18 cellular contexts compared by ENCODE assay signal in the genomic region with DNA sequence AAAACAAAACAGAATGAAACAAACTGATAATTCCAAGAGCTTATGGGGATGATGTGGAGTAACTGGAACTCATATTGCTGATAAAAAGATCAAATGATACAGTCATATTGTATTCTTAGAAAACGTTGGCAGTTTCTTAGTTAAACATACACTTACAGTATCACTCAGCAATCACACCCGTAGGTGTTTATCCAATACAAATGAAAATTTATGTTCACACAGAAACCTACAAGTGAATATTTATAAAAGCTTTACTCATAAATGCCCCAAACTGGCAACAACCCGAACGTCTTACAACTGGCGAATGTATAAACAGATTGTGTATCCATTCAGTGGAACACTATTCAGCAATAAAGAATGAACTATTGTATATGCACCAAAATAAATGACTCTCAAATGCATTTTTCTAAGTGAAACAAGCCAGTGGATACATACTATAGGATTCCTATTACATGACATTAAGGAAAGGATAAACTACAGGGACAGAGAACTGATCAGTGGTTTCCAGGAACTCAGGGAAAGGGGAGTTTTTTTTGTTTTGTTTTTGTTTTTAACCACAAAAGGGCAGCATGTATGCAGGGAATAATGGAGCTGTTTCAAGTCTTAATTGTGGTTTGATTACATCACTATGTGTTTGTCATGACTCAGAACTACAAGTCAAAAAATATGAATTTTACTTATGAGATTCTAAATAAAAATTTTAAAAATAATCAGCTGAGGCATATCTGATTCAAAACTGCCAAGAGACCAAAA.
DNase-seq lines count a peak whose midpoint lies in the region; ATAC-seq and TF ChIP-seq lines count a peak whose summit lies in the region.
"Had no signal": no experiment of that assay in that cellular context is flagged by ENCODE, and none has a peak within 500 bp of the region (broad histone marks: within the 10 kb centered on the region; RNA-seq: fewer than 3 reads in every experiment).

No MANE protein-coding gene starts in this region.

- DNase-seq in activated CD4-positive, alpha-beta memory T cell treated with anti-CD3 and anti-CD28 coated beads for 36 hours = no peak
- DNase-seq in activated CD4-positive, alpha-beta memory T cell treated with anti-CD3 and anti-CD28 coated beads, Interleukin-2, amount 10 ng/mL, durations not matched to agents 7 days and 5 days = no peak
- DNase-seq in SW480 (ENCODE audit: low spot score) (peak; percentile 58), epithelial cell of esophagus (ENCODE audit: low read depth) (peak; percentile 51), NCI-H128 (lab: John Stamatoyannopoulos, UW; ENCODE audit: unreplicated experiment) (no peak), GM19240 (ENCODE audit: insufficient read length, low spot score) (no peak), endothelial cell (ENCODE audit: low spot score) (no peak)
- no peak for DNase-seq in stimulated activated effector memory CD8-positive, alpha-beta T cell treated with anti-CD3 and anti-CD28 coated beads, Interleukin-12 subunit alpha, Interleukin-12 subunit beta, amount 100 ng/mL, for 72 hours (ENCODE audit: low spot score in 2 of 2)
- DNase-seq: activated CD8-positive, alpha-beta memory T cell treated with anti-CD3 and anti-CD28 coated beads, Interleukin-2, amount 50 U/mL, for 48 hours; activated naive CD8-positive, alpha-beta T cell treated with anti-CD3 and anti-CD28 coated beads, Interleukin-2, amount 10 ng/mL, durations not matched to agents 7 days and 5 days; gastrocnemius medialis; mucosa of descending colon; NCI-H2171; pancreas; SJCRH30; WERI-Rb-1 had no signal

- H3K36me3 Mint-ChIP-seq in activated CD4-positive, alpha-beta memory T cell treated with anti-CD3 and anti-CD28 coated beads for 36 hours = no peaks in the 10 kb centered on the region
- no peaks in the 10 kb centered on the region for H3K36me3 Mint-ChIP-seq in activated CD4-positive, alpha-beta memory T cell treated with anti-CD3 and anti-CD28 coated beads, Interleukin-2, amount 10 ng/mL, durations not matched to agents 7 days and 5 days (ENCODE audit: low read depth)
- H3K36me3 Mint-ChIP-seq in stimulated activated effector memory CD8-positive, alpha-beta T cell treated with anti-CD3 and anti-CD28 coated beads, Interleukin-12 subunit alpha, Interleukin-12 subunit beta, amount 100 ng/mL, for 72 hours = no peaks in the 10 kb centered on the region
- no peaks in the 10 kb centered on the region for H3K36me3 Mint-ChIP-seq in endothelial cell (ENCODE audit: low read depth, unreplicated experiment)
- H3K36me3 Mint-ChIP-seq: activated naive CD8-positive, alpha-beta T cell treated with anti-CD3 and anti-CD28 coated beads, Interleukin-2, amount 10 ng/mL, durations not matched to agents 7 days and 5 days had no signal

- H3K4me3 ChIP-seq in epithelial cell of esophagus (ENCODE audit: low read length) = no peak overlapping the region
- H3K4me3 ChIP-seq: A549, coronary artery, gastrocnemius medialis, mucosa of descending colon, pancreas, SJCRH30 had no signal

- H3K9me3 Mint-ChIP-seq in activated CD4-positive, alpha-beta memory T cell treated with anti-CD3 and anti-CD28 coated beads for 36 hours = no peaks in the 10 kb centered on the region
- no peaks in the 10 kb centered on the region for H3K9me3 Mint-ChIP-seq in activated CD4-positive, alpha-beta memory T cell treated with anti-CD3 and anti-CD28 coated beads, Interleukin-2, amount 10 ng/mL, durations not matched to agents 7 days and 5 days
- H3K9me3 Mint-ChIP-seq in stimulated activated effector memory CD8-positive, alpha-beta T cell treated with anti-CD3 and anti-CD28 coated beads, Interleukin-12 subunit alpha, Interleukin-12 subunit beta, amount 100 ng/mL, for 72 hours = no peaks in the 10 kb centered on the region
- no peaks in the 10 kb centered on the region for H3K9me3 Mint-ChIP-seq in endothelial cell (ENCODE audit: unreplicated experiment)
- H3K9me3 Mint-ChIP-seq: activated naive CD8-positive, alpha-beta T cell treated with anti-CD3 and anti-CD28 coated beads, Interleukin-2, amount 10 ng/mL, durations not matched to agents 7 days and 5 days had no signal

- CTCF ChIA-PET in activated CD4-positive, alpha-beta memory T cell treated with anti-CD3 and anti-CD28 coated beads for 36 hours (lab: Charles Lee) = interaction anchor here (0.8 to 2.6 kb wide), 5 partner anchors 16 to 256 kb away, joined by 3 to 6 read pairs (median 4); no protein-coding TSS in a partner anchor
- CTCF ChIA-PET in activated CD4-positive, alpha-beta memory T cell treated with anti-CD3 and anti-CD28 coated beads, Interleukin-2, amount 10 ng/mL, durations not matched to agents 7 days and 5 days (lab: Charles Lee) = interaction anchor here (1.5 kb wide), 1 partner anchor 34 kb away, joined by 3 read pairs; no protein-coding TSS in a partner anchor

- peak; percentile 77 for ATAC-seq in stimulated activated effector memory CD8-positive, alpha-beta T cell treated with anti-CD3 and anti-CD28 coated beads, Interleukin-12 subunit alpha, Interleukin-12 subunit beta, amount 100 ng/mL, for 72 hours
- ATAC-seq: A549, gastrocnemius medialis, mucosa of descending colon, pancreas had no signal

- TF ChIP-seq CTCF in epithelial cell of esophagus (IDR thresholded peaks at IDR 0.05; ENCODE audit: insufficient read depth, low read depth, low read length, missing control alignments) (no peak), endothelial cell (IDR thresholded peaks at IDR 0.05; ENCODE audit: unreplicated experiment) (no peak)

- POLR2A ChIA-PET in activated CD4-positive, alpha-beta memory T cell treated with anti-CD3 and anti-CD28 coated beads for 36 hours (lab: Charles Lee) = no interaction called here
- POLR2A ChIA-PET in activated CD4-positive, alpha-beta memory T cell treated with anti-CD3 and anti-CD28 coated beads, Interleukin-2, amount 10 ng/mL, durations not matched to agents 7 days and 5 days (lab: Charles Lee) = interaction anchor here (1.5 kb wide), 1 partner anchor 35 kb away, joined by 3 read pairs; no protein-coding TSS in a partner anchor

- intact Hi-C loops in activated CD4-positive, alpha-beta memory T cell treated with anti-CD3 and anti-CD28 coated beads for 36 hours (cut with micrococcal nuclease) = loop anchor here (1.0 to 10.0 kb wide), 5 partner anchors 34 to 610 kb away; no protein-coding TSS in a partner anchor

- H3K4me1 Mint-ChIP-seq in activated CD4-positive, alpha-beta memory T cell treated with anti-CD3 and anti-CD28 coated beads for 36 hours (ENCODE audit: low read depth) = peaks cover 15% of the 10 kb centered on the region
- peaks cover 16% of the 10 kb centered on the region for H3K4me1 Mint-ChIP-seq in activated CD4-positive, alpha-beta memory T cell treated with anti-CD3 and anti-CD28 coated beads, Interleukin-2, amount 10 ng/mL, durations not matched to agents 7 days and 5 days
- H3K4me1 Mint-ChIP-seq in stimulated activated effector memory CD8-positive, alpha-beta T cell treated with anti-CD3 and anti-CD28 coated beads, Interleukin-12 subunit alpha, Interleukin-12 subunit beta, amount 100 ng/mL, for 72 hours = peaks cover 22% of the 10 kb centered on the region
- H3K4me1 Mint-ChIP-seq in endothelial cell (ENCODE audit: unreplicated experiment) = no peaks in the 10 kb centered on the region
- H3K4me1 Mint-ChIP-seq: activated naive CD8-positive, alpha-beta T cell treated with anti-CD3 and anti-CD28 coated beads, Interleukin-2, amount 10 ng/mL, durations not matched to agents 7 days and 5 days had no signal

- no peak overlapping the region for H3K4me3 Mint-ChIP-seq in activated CD4-positive, alpha-beta memory T cell treated with anti-CD3 and anti-CD28 coated beads for 36 hours
- H3K4me3 Mint-ChIP-seq in activated CD4-positive, alpha-beta memory T cell treated with anti-CD3 and anti-CD28 coated beads, Interleukin-2, amount 10 ng/mL, durations not matched to agents 7 days and 5 days = no peak overlapping the region
- H3K4me3 Mint-ChIP-seq in stimulated activated effector memory CD8-positive, alpha-beta T cell treated with anti-CD3 and anti-CD28 coated beads, Interleukin-12 subunit alpha, Interleukin-12 subunit beta, amount 100 ng/mL, for 72 hours = peak overlapping the region; percentile 32
- H3K4me3 Mint-ChIP-seq in endothelial cell (ENCODE audit: unreplicated experiment) = no peak overlapping the region
- H3K4me3 Mint-ChIP-seq: activated naive CD8-positive, alpha-beta T cell treated with anti-CD3 and anti-CD28 coated beads, Interleukin-2, amount 10 ng/mL, durations not matched to agents 7 days and 5 days had no signal

- peak overlapping the region; percentile 40 for H3K27ac Mint-ChIP-seq in activated CD4-positive, alpha-beta memory T cell treated with anti-CD3 and anti-CD28 coated beads for 36 hours
- no peak overlapping the region for H3K27ac Mint-ChIP-seq in activated CD4-positive, alpha-beta memory T cell treated with anti-CD3 and anti-CD28 coated beads, Interleukin-2, amount 10 ng/mL, durations not matched to agents 7 days and 5 days
- peak overlapping the region; percentile 60 for H3K27ac Mint-ChIP-seq in stimulated activated effector memory CD8-positive, alpha-beta T cell treated with anti-CD3 and anti-CD28 coated beads, Interleukin-12 subunit alpha, Interleukin-12 subunit beta, amount 100 ng/mL, for 72 hours
- H3K27ac Mint-ChIP-seq in endothelial cell (ENCODE audit: unreplicated experiment) = no peak overlapping the region
- H3K27ac Mint-ChIP-seq: activated naive CD8-positive, alpha-beta T cell treated with anti-CD3 and anti-CD28 coated beads, Interleukin-2, amount 10 ng/mL, durations not matched to agents 7 days and 5 days had no signal

- H3K27me3 Mint-ChIP-seq in activated CD4-positive, alpha-beta memory T cell treated with anti-CD3 and anti-CD28 coated beads for 36 hours = peaks cover 6% of the 10 kb centered on the region
- H3K27me3 Mint-ChIP-seq in activated CD4-positive, alpha-beta memory T cell treated with anti-CD3 and anti-CD28 coated beads, Interleukin-2, amount 10 ng/mL, durations not matched to agents 7 days and 5 days = no peaks in the 10 kb centered on the region
- H3K27me3 Mint-ChIP-seq in endothelial cell (ENCODE audit: unreplicated experiment) = no peaks in the 10 kb centered on the region

Comparison
In these comparisons a context has a peak if more than half of its experiments do, and no peak if none do; other contexts are left out.
1. H3K27ac Mint-ChIP-seq: peak in activated CD4-positive, alpha-beta memory T cell treated with anti-CD3 and anti-CD28 coated beads for 36 hours (single experiment) and stimulated activated effector memory CD8-positive, alpha-beta T cell treated with anti-CD3 and anti-CD28 coated beads, Interleukin-12 subunit alpha, Interleukin-12 subunit beta, amount 100 ng/mL, for 72 hours (single experiment); none in activated CD4-positive, alpha-beta memory T cell treated with anti-CD3 and anti-CD28 coated beads, Interleukin-2, amount 10 ng/mL, durations not matched to agents 7 days and 5 days (single experiment) and endothelial cell (single experiment).
2. DNase-seq: peak in SW480 (single experiment) and epithelial cell of esophagus (single experiment); none in activated CD4-positive, alpha-beta memory T cell treated with anti-CD3 and anti-CD28 coated beads for 36 hours (single experiment), activated CD4-positive, alpha-beta memory T cell treated with anti-CD3 and anti-CD28 coated beads, Interleukin-2, amount 10 ng/mL, durations not matched to agents 7 days and 5 days (single experiment), stimulated activated effector memory CD8-positive, alpha-beta T cell treated with anti-CD3 and anti-CD28 coated beads, Interleukin-12 subunit alpha, Interleukin-12 subunit beta, amount 100 ng/mL, for 72 hours (0 of 2), NCI-H128 (single experiment), GM19240 (single experiment) and endothelial cell (single experiment).